In the genomic region with DNA sequence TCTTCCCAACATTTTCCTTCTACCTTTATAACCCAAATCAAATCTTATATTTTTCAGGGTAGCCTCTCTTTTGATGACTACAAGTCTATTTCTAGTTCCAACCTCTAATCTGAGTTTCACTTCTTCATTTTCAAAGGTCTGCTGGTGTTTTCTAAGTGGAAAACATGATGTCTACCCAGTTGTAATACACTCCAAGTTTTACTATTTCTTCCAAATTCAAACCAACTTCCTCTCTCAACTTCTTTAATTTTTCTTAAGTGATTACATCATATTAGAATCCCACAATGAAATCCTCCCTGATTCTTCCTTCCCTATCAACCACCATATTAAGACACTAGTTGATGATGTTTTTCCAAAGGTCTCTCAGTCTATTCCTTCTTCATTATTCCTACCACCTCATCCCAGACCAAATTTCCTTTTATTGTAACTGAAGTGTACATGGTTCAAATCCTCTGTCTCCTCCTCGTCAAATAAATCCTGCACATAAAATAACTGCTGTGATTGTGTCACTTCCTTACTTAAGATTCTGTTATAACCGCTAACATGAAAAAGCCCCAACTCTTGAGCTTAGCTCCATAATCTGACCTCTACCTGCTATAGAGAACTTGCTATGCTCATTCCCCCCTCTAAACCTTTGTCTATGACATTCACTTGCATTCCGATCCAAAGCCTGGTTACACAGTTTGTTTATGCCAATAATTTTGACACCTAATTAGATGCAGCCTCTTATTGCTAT, we compare ENCODE assay signal across 9 cellular contexts. TPM values are rescaled to one million over a fixed set of nuclear protein-coding genes. Genes with fewer than 3 reads are reported as not detected.
DNase-seq lines count a peak whose midpoint lies in the region; ATAC-seq and TF ChIP-seq lines count a peak whose summit lies in the region.
"Had no signal": no experiment of that assay in that cellular context is flagged by ENCODE, and none has a peak within 500 bp of the region (broad histone marks: within the 10 kb centered on the region; RNA-seq: fewer than 3 reads in every experiment).

No MANE protein-coding gene starts in this region.

- peaks cover 9 to 15% of the 10 kb centered on the region in 2 donors for H3K36me3 Mint-ChIP-seq in CD14-positive monocyte
- H3K36me3 Mint-ChIP-seq in effector memory CD8-positive, alpha-beta T cell (ENCODE audit: insufficient read depth), result no peaks in the 10 kb centered on the region
- H3K36me3 Mint-ChIP-seq in naive thymus-derived CD8-positive, alpha-beta T cell, result no peaks in the 10 kb centered on the region

- POLR2A ChIA-PET in naive thymus-derived CD8-positive, alpha-beta T cell (lab: Charles Lee), result no interaction called here

- no peak for TF ChIP-seq CTCF in CD14-positive monocyte (IDR thresholded peaks at IDR 0.05)
- TF ChIP-seq CTCF in GM20000 (IDR thresholded peaks at IDR 0.05; ENCODE audit: extremely low read depth, missing control alignments), result no peak

- peaks cover 55% of the 10 kb centered on the region for H3K4me1 Mint-ChIP-seq in CD14-positive monocyte
- no peaks in the 10 kb centered on the region for H3K4me1 Mint-ChIP-seq in effector memory CD8-positive, alpha-beta T cell (ENCODE audit: low read depth in 2 of 2)
- peaks cover 0 to 22% (median 0%) of the 10 kb centered on the region in 4 donors for H3K4me1 Mint-ChIP-seq in naive thymus-derived CD8-positive, alpha-beta T cell

- H3K4me3 Mint-ChIP-seq in CD14-positive monocyte, result peak overlapping the region; percentile 47 to 67
- H3K4me3 Mint-ChIP-seq in effector memory CD8-positive, alpha-beta T cell, result no peak overlapping the region
- H3K4me3 Mint-ChIP-seq in naive thymus-derived CD8-positive, alpha-beta T cell, result no peak overlapping the region

- DNase-seq in CD14-positive monocyte (ENCODE audit: low spot score), result no peak
- DNase-seq in GM20000 (ENCODE audit: low spot score), result peak; percentile 22
- peak; percentile 92 for DNase-seq in SKM-1 (lab: John Stamatoyannopoulos, UW; ENCODE audit: unreplicated experiment)
- DNase-seq in occipital lobe (lab: John Stamatoyannopoulos, UW), result no peak
- DNase-seq in effector memory CD8-positive, alpha-beta T cell, result no peak
- no peak for DNase-seq in naive thymus-derived CD8-positive, alpha-beta T cell
- no peak for DNase-seq in activated T-cell treated with anti-CD3 and anti-CD28 coated beads for 4 hours
- DNase-seq: NCI-H1436 had no signal

- peaks cover 11 to 21% (median 17%) of the 10 kb centered on the region in 7 donors for H3K9me3 Mint-ChIP-seq in CD14-positive monocyte
- no peaks in the 10 kb centered on the region for H3K9me3 Mint-ChIP-seq in effector memory CD8-positive, alpha-beta T cell
- H3K9me3 Mint-ChIP-seq in naive thymus-derived CD8-positive, alpha-beta T cell, result no peaks in the 10 kb centered on the region

- peak; percentile 94 for ATAC-seq in HG03159 (IDR thresholded peaks at IDR 0.05; ENCODE audit: unreplicated experiment)
- no peak for ATAC-seq in effector memory CD8-positive, alpha-beta T cell (replicated peaks)
- no peak for ATAC-seq in naive thymus-derived CD8-positive, alpha-beta T cell

- peak overlapping the region; percentile 91 to 98 (median 96) for H3K27ac Mint-ChIP-seq in CD14-positive monocyte
- no peak overlapping the region for H3K27ac Mint-ChIP-seq in effector memory CD8-positive, alpha-beta T cell
- peak overlapping the region in 1 of 10 donors; percentile 36 for H3K27ac Mint-ChIP-seq in naive thymus-derived CD8-positive, alpha-beta T cell

- H3K27me3 Mint-ChIP-seq in CD14-positive monocyte (ENCODE audit: low read depth in 3 of 3), result peaks cover 0 to 3% (median 2%) of the 10 kb centered on the region in 3 donors
- H3K27me3 Mint-ChIP-seq in effector memory CD8-positive, alpha-beta T cell, result no peaks in the 10 kb centered on the region
- H3K27me3 Mint-ChIP-seq in naive thymus-derived CD8-positive, alpha-beta T cell, result peaks cover 0 to 1% (median 0%) of the 10 kb centered on the region in 5 donors

- intact Hi-C loops in CD14-positive monocyte (cut with micrococcal nuclease), result loop anchor here in 1 of 2 donors (5.0 kb wide), 1 partner anchor 74 kb away; no protein-coding TSS in a partner anchor

RNA-seq across cellular contexts. Expression of a gene that starts 12.7 kb away (rescaled TPM):
- not detected for polyA plus RNA-seq in CD14-positive monocyte
- not detected for total RNA-seq in occipital lobe
- total RNA-seq in naive thymus-derived CD8-positive, alpha-beta T cell, result not detected
- polyA plus RNA-seq in naive thymus-derived CD8-positive, alpha-beta T cell, result not detected

RNA-seq across cellular contexts. Expression of a gene that starts 14.1 kb away (rescaled TPM):
- 10 to 100 TPM in 1 of 2 donors, 1 to 10 TPM in 1; 10.0 to 15.2 TPM for polyA plus RNA-seq in CD14-positive monocyte
- not detected for total RNA-seq in occipital lobe
- under 1 TPM; 0.31 to 0.77 TPM for total RNA-seq in naive thymus-derived CD8-positive, alpha-beta T cell
- polyA plus RNA-seq in naive thymus-derived CD8-positive, alpha-beta T cell, result not detected

RNA-seq across cellular contexts. Expression of a gene that starts 34.8 kb away (rescaled TPM):
- 1 to 10 TPM; 1.2 to 1.3 TPM for polyA plus RNA-seq in CD14-positive monocyte
- total RNA-seq in occipital lobe, result 0.16 TPM
- total RNA-seq in naive thymus-derived CD8-positive, alpha-beta T cell, result under 1 TPM; 0.08 to 0.26 TPM
- not detected for polyA plus RNA-seq in naive thymus-derived CD8-positive, alpha-beta T cell

RNA-seq across cellular contexts. Expression of a gene that starts 44.7 kb away (rescaled TPM):
- polyA plus RNA-seq in CD14-positive monocyte, result under 1 TPM in 1 of 2 donors, not detected in 1; 0.28 TPM
- total RNA-seq in occipital lobe, result 0.31 TPM
- not detected for total RNA-seq in naive thymus-derived CD8-positive, alpha-beta T cell
- not detected for polyA plus RNA-seq in naive thymus-derived CD8-positive, alpha-beta T cell

Comparison
In these comparisons a context has a peak if more than half of its experiments do, and no peak if none do; other contexts are left out.
1. DNase-seq: peak in GM20000 (single experiment) and SKM-1 (single experiment); none in CD14-positive monocyte (single experiment), occipital lobe (single experiment), effector memory CD8-positive, alpha-beta T cell (0 of 3), naive thymus-derived CD8-positive, alpha-beta T cell (0 of 10) and activated T-cell treated with anti-CD3 and anti-CD28 coated beads for 4 hours (single experiment).
2. H3K27ac Mint-ChIP-seq: peak in CD14-positive monocyte (7 of 7); none in effector memory CD8-positive, alpha-beta T cell (0 of 2).
3. H3K4me3 Mint-ChIP-seq: peak in CD14-positive monocyte (2 of 2); none in effector memory CD8-positive, alpha-beta T cell (0 of 2) and naive thymus-derived CD8-positive, alpha-beta T cell (0 of 10).